Comparison of ENCODE assay signal across 2 cellular contexts in the genomic region with DNA sequence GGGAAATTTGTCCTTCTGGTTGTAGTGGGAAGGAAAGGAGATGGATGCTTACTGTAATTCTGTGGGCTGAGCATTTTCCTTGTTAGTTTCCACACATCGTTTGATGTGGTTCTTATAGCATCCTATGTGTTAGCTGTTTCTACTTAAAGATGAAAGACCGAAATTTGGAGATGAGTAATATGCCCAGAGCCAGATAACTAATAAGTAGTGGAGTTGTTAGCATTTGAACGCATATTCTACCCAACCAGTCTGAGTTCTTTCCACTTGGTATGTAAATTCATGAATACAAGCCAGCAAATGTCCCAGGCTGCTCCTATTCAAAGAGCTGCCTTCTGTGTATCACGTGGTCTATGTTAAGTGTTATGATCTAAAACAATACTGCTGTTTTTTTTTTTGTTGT.
A peak's percentile ranks its signal among the peaks of the same experiment; 100 is the strongest.
TF ChIP-seq lines count a peak whose summit lies in the region.

No MANE protein-coding gene starts in this region.

TF ChIP-seq in GM23338, 12 proteins besides CTCF, POLR2A, EP300 and RAD21 (continues in another document):
- TF ChIP-seq, protein P1, sequence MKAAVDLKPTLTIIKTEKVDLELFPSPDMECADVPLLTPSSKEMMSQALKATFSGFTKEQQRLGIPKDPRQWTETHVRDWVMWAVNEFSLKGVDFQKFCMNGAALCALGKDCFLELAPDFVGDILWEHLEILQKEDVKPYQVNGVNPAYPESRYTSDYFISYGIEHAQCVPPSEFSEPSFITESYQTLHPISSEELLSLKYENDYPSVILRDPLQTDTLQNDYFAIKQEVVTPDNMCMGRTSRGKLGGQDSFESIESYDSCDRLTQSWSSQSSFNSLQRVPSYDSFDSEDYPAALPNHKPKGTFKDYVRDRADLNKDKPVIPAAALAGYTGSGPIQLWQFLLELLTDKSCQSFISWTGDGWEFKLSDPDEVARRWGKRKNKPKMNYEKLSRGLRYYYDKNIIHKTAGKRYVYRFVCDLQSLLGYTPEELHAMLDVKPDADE (IDR thresholded peaks at IDR 0.05) = no peak
- TF ChIP-seq EZH2phosphoT487 (IDR thresholded peaks at IDR 0.05; ENCODE audit: unreplicated experiment) (no peak), POLR2AphosphoS5 (IDR thresholded peaks at IDR 0.05; ENCODE audit: low read depth) (no peak), JUNB (IDR thresholded peaks at IDR 0.05; ENCODE audit: unreplicated experiment) (no peak), ZNF114 (CRISPR knock-in tag; IDR thresholded peaks at IDR 0.05) (no peak), CREB1 (CRISPR knock-in tag; IDR thresholded peaks at IDR 0.05; ENCODE audit: low read depth) (no peak), NANOG (IDR thresholded peaks at IDR 0.05; ENCODE audit: borderline replicate concordance) (no peak), STAT1 (IDR thresholded peaks at IDR 0.05; ENCODE audit: unreplicated experiment) (no peak)
- TF ChIP-seq, protein P2, sequence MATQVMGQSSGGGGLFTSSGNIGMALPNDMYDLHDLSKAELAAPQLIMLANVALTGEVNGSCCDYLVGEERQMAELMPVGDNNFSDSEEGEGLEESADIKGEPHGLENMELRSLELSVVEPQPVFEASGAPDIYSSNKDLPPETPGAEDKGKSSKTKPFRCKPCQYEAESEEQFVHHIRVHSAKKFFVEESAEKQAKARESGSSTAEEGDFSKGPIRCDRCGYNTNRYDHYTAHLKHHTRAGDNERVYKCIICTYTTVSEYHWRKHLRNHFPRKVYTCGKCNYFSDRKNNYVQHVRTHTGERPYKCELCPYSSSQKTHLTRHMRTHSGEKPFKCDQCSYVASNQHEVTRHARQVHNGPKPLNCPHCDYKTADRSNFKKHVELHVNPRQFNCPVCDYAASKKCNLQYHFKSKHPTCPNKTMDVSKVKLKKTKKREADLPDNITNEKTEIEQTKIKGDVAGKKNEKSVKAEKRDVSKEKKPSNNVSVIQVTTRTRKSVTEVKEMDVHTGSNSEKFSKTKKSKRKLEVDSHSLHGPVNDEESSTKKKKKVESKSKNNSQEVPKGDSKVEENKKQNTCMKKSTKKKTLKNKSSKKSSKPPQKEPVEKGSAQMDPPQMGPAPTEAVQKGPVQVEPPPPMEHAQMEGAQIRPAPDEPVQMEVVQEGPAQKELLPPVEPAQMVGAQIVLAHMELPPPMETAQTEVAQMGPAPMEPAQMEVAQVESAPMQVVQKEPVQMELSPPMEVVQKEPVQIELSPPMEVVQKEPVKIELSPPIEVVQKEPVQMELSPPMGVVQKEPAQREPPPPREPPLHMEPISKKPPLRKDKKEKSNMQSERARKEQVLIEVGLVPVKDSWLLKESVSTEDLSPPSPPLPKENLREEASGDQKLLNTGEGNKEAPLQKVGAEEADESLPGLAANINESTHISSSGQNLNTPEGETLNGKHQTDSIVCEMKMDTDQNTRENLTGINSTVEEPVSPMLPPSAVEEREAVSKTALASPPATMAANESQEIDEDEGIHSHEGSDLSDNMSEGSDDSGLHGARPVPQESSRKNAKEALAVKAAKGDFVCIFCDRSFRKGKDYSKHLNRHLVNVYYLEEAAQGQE (IDR thresholded peaks at IDR 0.05; ENCODE audit: unreplicated experiment) = no peak
- TF ChIP-seq, protein P3, sequence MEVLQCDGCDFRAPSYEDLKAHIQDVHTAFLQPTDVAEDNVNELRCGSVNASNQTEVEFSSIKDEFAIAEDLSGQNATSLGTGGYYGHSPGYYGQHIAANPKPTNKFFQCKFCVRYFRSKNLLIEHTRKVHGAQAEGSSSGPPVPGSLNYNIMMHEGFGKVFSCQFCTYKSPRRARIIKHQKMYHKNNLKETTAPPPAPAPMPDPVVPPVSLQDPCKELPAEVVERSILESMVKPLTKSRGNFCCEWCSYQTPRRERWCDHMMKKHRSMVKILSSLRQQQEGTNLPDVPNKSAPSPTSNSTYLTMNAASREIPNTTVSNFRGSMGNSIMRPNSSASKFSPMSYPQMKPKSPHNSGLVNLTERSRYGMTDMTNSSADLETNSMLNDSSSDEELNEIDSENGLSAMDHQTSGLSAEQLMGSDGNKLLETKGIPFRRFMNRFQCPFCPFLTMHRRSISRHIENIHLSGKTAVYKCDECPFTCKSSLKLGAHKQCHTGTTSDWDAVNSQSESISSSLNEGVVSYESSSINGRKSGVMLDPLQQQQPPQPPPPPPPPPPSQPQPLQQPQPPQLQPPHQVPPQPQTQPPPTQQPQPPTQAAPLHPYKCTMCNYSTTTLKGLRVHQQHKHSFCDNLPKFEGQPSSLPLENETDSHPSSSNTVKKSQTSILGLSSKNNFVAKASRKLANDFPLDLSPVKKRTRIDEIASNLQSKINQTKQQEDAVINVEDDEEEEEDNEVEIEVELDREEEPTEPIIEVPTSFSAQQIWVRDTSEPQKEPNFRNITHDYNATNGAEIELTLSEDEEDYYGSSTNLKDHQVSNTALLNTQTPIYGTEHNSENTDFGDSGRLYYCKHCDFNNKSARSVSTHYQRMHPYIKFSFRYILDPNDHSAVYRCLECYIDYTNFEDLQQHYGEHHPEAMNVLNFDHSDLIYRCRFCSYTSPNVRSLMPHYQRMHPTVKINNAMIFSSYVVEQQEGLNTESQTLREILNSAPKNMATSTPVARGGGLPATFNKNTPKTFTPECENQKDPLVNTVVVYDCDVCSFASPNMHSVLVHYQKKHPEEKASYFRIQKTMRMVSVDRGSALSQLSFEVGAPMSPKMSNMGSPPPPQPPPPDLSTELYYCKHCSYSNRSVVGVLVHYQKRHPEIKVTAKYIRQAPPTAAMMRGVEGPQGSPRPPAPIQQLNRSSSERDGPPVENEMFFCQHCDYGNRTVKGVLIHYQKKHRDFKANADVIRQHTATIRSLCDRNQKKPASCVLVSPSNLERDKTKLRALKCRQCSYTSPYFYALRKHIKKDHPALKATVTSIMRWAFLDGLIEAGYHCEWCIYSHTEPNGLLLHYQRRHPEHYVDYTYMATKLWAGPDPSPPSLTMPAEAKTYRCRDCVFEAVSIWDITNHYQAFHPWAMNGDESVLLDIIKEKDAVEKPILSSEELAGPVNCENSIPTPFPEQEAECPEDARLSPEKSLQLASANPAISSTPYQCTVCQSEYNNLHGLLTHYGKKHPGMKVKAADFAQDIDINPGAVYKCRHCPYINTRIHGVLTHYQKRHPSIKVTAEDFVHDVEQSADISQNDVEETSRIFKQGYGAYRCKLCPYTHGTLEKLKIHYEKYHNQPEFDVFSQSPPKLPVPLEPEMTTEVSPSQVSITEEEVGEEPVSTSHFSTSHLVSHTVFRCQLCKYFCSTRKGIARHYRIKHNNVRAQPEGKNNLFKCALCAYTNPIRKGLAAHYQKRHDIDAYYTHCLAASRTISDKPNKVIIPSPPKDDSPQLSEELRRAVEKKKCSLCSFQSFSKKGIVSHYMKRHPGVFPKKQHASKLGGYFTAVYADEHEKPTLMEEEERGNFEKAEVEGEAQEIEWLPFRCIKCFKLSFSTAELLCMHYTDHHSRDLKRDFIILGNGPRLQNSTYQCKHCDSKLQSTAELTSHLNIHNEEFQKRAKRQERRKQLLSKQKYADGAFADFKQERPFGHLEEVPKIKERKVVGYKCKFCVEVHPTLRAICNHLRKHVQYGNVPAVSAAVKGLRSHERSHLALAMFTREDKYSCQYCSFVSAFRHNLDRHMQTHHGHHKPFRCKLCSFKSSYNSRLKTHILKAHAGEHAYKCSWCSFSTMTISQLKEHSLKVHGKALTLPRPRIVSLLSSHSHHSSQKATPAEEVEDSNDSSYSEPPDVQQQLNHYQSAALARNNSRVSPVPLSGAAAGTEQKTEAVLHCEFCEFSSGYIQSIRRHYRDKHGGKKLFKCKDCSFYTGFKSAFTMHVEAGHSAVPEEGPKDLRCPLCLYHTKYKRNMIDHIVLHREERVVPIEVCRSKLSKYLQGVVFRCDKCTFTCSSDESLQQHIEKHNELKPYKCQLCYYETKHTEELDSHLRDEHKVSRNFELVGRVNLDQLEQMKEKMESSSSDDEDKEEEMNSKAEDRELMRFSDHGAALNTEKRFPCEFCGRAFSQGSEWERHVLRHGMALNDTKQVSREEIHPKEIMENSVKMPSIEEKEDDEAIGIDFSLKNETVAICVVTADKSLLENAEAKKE (CRISPR knock-in tag; IDR thresholded peaks at IDR 0.05) = no peak

TF ChIP-seq in GM12878, 131 proteins besides CTCF, POLR2A, EP300 and RAD21:
- peak; percentile 52 for TF ChIP-seq JUNB (IDR thresholded peaks at IDR 0.05)
- peak; percentile 76; the same call in 1 of the 2 replicates for TF ChIP-seq MTA2 (IDR thresholded peaks at IDR 0.05; ENCODE audit: low read depth)
- TF ChIP-seq CREB1 (IDR thresholded peaks at IDR 0.05; ENCODE audit: low read depth) = no peak
- TF ChIP-seq IKZF1 (conservative IDR thresholded peaks at IDR 0.05) = peak; percentile 92
- no peak for TF ChIP-seq CHD1 (IDR thresholded peaks at IDR 0.05; ENCODE audit: low read depth, low read length)
- TF ChIP-seq IKZF2 (IDR thresholded peaks at IDR 0.05) = peak; percentile 87 to 89
- TF ChIP-seq SP1 (IDR thresholded peaks at IDR 0.05; ENCODE audit: low read depth, low read length) = no peak
- TF ChIP-seq RAD51 (IDR thresholded peaks at IDR 0.05) = peak; percentile 73; the same call in 1 of the 2 replicates
- TF ChIP-seq TCF12 (IDR thresholded peaks at IDR 0.05; ENCODE audit: low read depth, low read length) = no peak
- peak; percentile 45; the same call in 1 of the 2 replicates for TF ChIP-seq FOXM1 (IDR thresholded peaks at IDR 0.05; ENCODE audit: low read depth, low read length)
- TF ChIP-seq DPF2 (IDR thresholded peaks at IDR 0.05) = peak; percentile 44; the same call in 1 of the 2 replicates
- peak; percentile 83 for TF ChIP-seq EED (IDR thresholded peaks at IDR 0.05; ENCODE audit: low read depth)
- no peak for TF ChIP-seq TCF3 (IDR thresholded peaks at IDR 0.05; ENCODE audit: borderline replicate concordance, insufficient read depth, low read depth, low read length)
- TF ChIP-seq NFIC (IDR thresholded peaks at IDR 0.05; ENCODE audit: low read depth, low read length) = peak; percentile 58; the same call in 1 of the 2 replicates
- TF ChIP-seq RUNX3 (IDR thresholded peaks at IDR 0.05; ENCODE audit: low read length) = peak; percentile 96
- TF ChIP-seq MYB (IDR thresholded peaks at IDR 0.05; ENCODE audit: borderline replicate concordance, low read depth, low read length) = no peak
- peak in 1 of 2 experiments; percentile 38; a peak in 1 of 4 replicates for TF ChIP-seq ETV6 (conservative IDR thresholded peaks at IDR 0.05 in 1 of 2, IDR thresholded peaks at IDR 0.05 in 1 of 2; ENCODE audit: borderline replicate concordance in 1 of 2, low read depth in 1 of 2)
- TF ChIP-seq PML (IDR thresholded peaks at IDR 0.05; ENCODE audit: low read length) = no peak
- TF ChIP-seq KAT2A (conservative IDR thresholded peaks at IDR 0.05; ENCODE audit: control insufficient read depth, low read depth, low read length) = no peak
- TF ChIP-seq, protein P4, sequence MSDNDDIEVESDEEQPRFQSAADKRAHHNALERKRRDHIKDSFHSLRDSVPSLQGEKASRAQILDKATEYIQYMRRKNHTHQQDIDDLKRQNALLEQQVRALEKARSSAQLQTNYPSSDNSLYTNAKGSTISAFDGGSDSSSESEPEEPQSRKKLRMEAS (IDR thresholded peaks at IDR 0.05; ENCODE audit: low read depth, low read length) = no peak
- 0 out of 2 replicates have a peak, but pooled peaks have one; percentile 26 for TF ChIP-seq BCL11A (IDR thresholded peaks at IDR 0.05; ENCODE audit: low read depth, low read length)
- peak; percentile 98 for TF ChIP-seq TCF7 (IDR thresholded peaks at IDR 0.05; ENCODE audit: borderline replicate concordance)
